25 cellular contexts compared by ENCODE assay signal in the genomic region with DNA sequence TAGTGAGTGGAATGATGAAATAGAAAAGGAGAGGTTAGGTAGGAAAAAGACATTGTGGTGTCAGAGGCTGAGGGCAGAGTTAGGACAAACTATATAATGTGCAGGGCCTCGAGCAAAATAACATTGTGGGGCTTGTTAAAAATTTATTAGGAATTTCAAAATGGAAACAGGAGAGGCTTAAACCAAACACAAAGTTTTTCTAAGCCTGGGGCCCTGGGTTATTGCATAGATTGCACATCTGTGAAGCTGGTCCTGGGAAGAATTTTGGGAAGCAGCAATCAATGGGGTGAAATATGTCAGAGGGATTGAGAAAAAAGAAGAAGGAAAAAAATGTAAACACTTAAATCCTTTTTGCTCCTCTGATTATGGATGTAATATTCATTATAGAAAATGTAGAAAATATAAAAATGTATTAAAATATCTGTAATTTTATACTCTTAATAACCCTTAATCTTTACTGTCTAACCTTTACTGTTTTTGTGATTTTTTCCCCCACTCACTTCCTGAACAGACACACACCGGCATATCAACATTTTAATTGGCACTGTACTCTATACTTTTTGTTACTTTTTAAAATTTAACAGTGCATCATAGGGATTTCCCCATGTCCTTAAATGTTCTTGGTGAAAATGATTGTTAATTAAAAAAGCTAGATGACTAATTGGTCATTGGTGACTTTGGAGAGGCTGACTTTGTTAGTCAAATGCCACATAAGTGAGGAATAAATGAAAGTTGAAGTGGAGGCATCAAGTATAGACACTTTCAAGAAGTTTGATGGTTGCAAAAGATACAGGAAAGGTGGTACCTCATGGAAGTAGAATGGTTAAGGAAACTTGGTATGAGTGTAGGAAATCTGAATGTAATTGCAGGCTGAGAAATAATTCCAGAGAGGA.
"Had no signal": no experiment of that assay in that cellular context is flagged by ENCODE, and none has a peak within 500 bp of the region (broad histone marks: within the 10 kb centered on the region; RNA-seq: fewer than 3 reads in every experiment).

No MANE protein-coding gene starts in this region.

- H3K4me1 Mint-ChIP-seq: natural killer cell had no signal

- H3K27ac Mint-ChIP-seq: effector memory CD8-positive, alpha-beta T cell; memory B cell; natural killer cell; stimulated activated memory B cell treated with anti-CD40 and anti-IgM and Interleukin-4, amounts not matched to agents 10 μg/mL and 1 μg/mL and 100 μg/mL, for 72 hours; stimulated activated naive CD8-positive, alpha-beta T cell treated with anti-CD3 and anti-CD28 coated beads, Interleukin-15, Interleukin-2, amounts not matched to agents 100 ng/mL and 50 ng/mL, for 24 hours had no signal

- DNase-seq: colonic mucosa; dermis blood vessel endothelial cell; effector memory CD8-positive, alpha-beta T cell; foreskin fibroblast; gastrocnemius medialis; head of caudate nucleus; kidney; natural killer cell; occipital lobe; ovary; posterior cingulate gyrus; psoas muscle; right cardiac atrium; sigmoid colon; spleen; stimulated activated CD4-positive, alpha-beta T cell treated with anti-CD3 and anti-CD28 coated beads, Interleukin-4, amount 100 ng/mL, for 4 hours; transverse colon; upper lobe of right lung; uterus had no signal

- H3K27ac ChIP-seq: colonic mucosa, gastrocnemius medialis, ovary, psoas muscle, sigmoid colon, spleen, suprapubic skin, transverse colon, upper lobe of right lung, uterus had no signal

- ATAC-seq: effector memory CD8-positive, alpha-beta T cell; gastrocnemius medialis; left lobe of liver; natural killer cell; psoas muscle; right cardiac atrium; stimulated activated memory B cell treated with anti-CD40 and anti-IgM and Interleukin-4, amounts not matched to agents 10 μg/mL and 1 μg/mL and 100 μg/mL, for 72 hours; upper lobe of right lung had no signal

- H3K9me3 ChIP-seq: colonic mucosa, gastrocnemius medialis, ovary, psoas muscle, sigmoid colon, spleen, suprapubic skin, transverse colon, upper lobe of right lung, uterus had no signal

- H3K4me1 ChIP-seq: colonic mucosa, gastrocnemius medialis, psoas muscle, suprapubic skin, upper lobe of right lung, uterus had no signal

- H3K4me3 Mint-ChIP-seq: effector memory CD8-positive, alpha-beta T cell; memory B cell; natural killer cell; stimulated activated memory B cell treated with anti-CD40 and anti-IgM and Interleukin-4, amounts not matched to agents 10 μg/mL and 1 μg/mL and 100 μg/mL, for 72 hours; stimulated activated naive CD8-positive, alpha-beta T cell treated with anti-CD3 and anti-CD28 coated beads, Interleukin-15, Interleukin-2, amounts not matched to agents 100 ng/mL and 50 ng/mL, for 24 hours had no signal

- H3K27me3 Mint-ChIP-seq: effector memory CD8-positive, alpha-beta T cell; memory B cell; stimulated activated memory B cell treated with anti-CD40 and anti-IgM and Interleukin-4, amounts not matched to agents 10 μg/mL and 1 μg/mL and 100 μg/mL, for 72 hours; stimulated activated naive CD8-positive, alpha-beta T cell treated with anti-CD3 and anti-CD28 coated beads, Interleukin-15, Interleukin-2, amounts not matched to agents 100 ng/mL and 50 ng/mL, for 24 hours had no signal

- H3K9me3 Mint-ChIP-seq: effector memory CD8-positive, alpha-beta T cell; memory B cell; natural killer cell; stimulated activated memory B cell treated with anti-CD40 and anti-IgM and Interleukin-4, amounts not matched to agents 10 μg/mL and 1 μg/mL and 100 μg/mL, for 72 hours; stimulated activated naive CD8-positive, alpha-beta T cell treated with anti-CD3 and anti-CD28 coated beads, Interleukin-15, Interleukin-2, amounts not matched to agents 100 ng/mL and 50 ng/mL, for 24 hours had no signal

- H3K27me3 ChIP-seq: colonic mucosa, gastrocnemius medialis, ovary, sigmoid colon, spleen, suprapubic skin, transverse colon, upper lobe of right lung, uterus had no signal

- H3K36me3 ChIP-seq: colonic mucosa, gastrocnemius medialis, ovary, sigmoid colon, spleen, suprapubic skin, transverse colon, upper lobe of right lung, uterus had no signal

- H3K36me3 Mint-ChIP-seq: memory B cell; natural killer cell; stimulated activated memory B cell treated with anti-CD40 and anti-IgM and Interleukin-4, amounts not matched to agents 10 μg/mL and 1 μg/mL and 100 μg/mL, for 72 hours had no signal

- H3K4me3 ChIP-seq: colonic mucosa, gastrocnemius medialis, lung, ovary, psoas muscle, sigmoid colon, spleen, suprapubic skin, transverse colon, upper lobe of right lung, uterus had no signal
